ENCODE assay signal across 1 cellular context in genomic region chr11:50298182-50298988, GRCh38.
A peak's percentile ranks its signal among the peaks of the same experiment; 100 is the strongest.
TF ChIP-seq lines count a peak whose summit lies in the region.

No MANE protein-coding gene starts in this region.

TF ChIP-seq in K562, 482 proteins besides CTCF, POLR2A, EP300 and RAD21 (continued from another document and continues in another):
- TF ChIP-seq, protein P1, sequence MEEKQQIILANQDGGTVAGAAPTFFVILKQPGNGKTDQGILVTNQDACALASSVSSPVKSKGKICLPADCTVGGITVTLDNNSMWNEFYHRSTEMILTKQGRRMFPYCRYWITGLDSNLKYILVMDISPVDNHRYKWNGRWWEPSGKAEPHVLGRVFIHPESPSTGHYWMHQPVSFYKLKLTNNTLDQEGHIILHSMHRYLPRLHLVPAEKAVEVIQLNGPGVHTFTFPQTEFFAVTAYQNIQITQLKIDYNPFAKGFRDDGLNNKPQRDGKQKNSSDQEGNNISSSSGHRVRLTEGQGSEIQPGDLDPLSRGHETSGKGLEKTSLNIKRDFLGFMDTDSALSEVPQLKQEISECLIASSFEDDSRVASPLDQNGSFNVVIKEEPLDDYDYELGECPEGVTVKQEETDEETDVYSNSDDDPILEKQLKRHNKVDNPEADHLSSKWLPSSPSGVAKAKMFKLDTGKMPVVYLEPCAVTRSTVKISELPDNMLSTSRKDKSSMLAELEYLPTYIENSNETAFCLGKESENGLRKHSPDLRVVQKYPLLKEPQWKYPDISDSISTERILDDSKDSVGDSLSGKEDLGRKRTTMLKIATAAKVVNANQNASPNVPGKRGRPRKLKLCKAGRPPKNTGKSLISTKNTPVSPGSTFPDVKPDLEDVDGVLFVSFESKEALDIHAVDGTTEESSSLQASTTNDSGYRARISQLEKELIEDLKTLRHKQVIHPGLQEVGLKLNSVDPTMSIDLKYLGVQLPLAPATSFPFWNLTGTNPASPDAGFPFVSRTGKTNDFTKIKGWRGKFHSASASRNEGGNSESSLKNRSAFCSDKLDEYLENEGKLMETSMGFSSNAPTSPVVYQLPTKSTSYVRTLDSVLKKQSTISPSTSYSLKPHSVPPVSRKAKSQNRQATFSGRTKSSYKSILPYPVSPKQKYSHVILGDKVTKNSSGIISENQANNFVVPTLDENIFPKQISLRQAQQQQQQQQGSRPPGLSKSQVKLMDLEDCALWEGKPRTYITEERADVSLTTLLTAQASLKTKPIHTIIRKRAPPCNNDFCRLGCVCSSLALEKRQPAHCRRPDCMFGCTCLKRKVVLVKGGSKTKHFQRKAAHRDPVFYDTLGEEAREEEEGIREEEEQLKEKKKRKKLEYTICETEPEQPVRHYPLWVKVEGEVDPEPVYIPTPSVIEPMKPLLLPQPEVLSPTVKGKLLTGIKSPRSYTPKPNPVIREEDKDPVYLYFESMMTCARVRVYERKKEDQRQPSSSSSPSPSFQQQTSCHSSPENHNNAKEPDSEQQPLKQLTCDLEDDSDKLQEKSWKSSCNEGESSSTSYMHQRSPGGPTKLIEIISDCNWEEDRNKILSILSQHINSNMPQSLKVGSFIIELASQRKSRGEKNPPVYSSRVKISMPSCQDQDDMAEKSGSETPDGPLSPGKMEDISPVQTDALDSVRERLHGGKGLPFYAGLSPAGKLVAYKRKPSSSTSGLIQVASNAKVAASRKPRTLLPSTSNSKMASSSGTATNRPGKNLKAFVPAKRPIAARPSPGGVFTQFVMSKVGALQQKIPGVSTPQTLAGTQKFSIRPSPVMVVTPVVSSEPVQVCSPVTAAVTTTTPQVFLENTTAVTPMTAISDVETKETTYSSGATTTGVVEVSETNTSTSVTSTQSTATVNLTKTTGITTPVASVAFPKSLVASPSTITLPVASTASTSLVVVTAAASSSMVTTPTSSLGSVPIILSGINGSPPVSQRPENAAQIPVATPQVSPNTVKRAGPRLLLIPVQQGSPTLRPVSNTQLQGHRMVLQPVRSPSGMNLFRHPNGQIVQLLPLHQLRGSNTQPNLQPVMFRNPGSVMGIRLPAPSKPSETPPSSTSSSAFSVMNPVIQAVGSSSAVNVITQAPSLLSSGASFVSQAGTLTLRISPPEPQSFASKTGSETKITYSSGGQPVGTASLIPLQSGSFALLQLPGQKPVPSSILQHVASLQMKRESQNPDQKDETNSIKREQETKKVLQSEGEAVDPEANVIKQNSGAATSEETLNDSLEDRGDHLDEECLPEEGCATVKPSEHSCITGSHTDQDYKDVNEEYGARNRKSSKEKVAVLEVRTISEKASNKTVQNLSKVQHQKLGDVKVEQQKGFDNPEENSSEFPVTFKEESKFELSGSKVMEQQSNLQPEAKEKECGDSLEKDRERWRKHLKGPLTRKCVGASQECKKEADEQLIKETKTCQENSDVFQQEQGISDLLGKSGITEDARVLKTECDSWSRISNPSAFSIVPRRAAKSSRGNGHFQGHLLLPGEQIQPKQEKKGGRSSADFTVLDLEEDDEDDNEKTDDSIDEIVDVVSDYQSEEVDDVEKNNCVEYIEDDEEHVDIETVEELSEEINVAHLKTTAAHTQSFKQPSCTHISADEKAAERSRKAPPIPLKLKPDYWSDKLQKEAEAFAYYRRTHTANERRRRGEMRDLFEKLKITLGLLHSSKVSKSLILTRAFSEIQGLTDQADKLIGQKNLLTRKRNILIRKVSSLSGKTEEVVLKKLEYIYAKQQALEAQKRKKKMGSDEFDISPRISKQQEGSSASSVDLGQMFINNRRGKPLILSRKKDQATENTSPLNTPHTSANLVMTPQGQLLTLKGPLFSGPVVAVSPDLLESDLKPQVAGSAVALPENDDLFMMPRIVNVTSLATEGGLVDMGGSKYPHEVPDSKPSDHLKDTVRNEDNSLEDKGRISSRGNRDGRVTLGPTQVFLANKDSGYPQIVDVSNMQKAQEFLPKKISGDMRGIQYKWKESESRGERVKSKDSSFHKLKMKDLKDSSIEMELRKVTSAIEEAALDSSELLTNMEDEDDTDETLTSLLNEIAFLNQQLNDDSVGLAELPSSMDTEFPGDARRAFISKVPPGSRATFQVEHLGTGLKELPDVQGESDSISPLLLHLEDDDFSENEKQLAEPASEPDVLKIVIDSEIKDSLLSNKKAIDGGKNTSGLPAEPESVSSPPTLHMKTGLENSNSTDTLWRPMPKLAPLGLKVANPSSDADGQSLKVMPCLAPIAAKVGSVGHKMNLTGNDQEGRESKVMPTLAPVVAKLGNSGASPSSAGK (IDR thresholded peaks at IDR 0.05) = peak; percentile 76
- TF ChIP-seq CREM (IDR thresholded peaks at IDR 0.05; ENCODE audit: low read depth) = peak; percentile 94
- peak; percentile 16 for TF ChIP-seq PHF20 (IDR thresholded peaks at IDR 0.05; ENCODE audit: partially characterized antibody)
- TF ChIP-seq MYC (IDR thresholded peaks at IDR 0.05; ENCODE audit: low read depth, low read length) = peak; percentile 53; the same call in 1 of the 2 replicates
- no peak for TF ChIP-seq MYC (CRISPR knock-in tag; IDR thresholded peaks at IDR 0.05; ENCODE audit: borderline replicate concordance, low read depth)
- TF ChIP-seq DLX4 (CRISPR knock-in tag; IDR thresholded peaks at IDR 0.05) = no peak
- TF ChIP-seq, protein P2, sequence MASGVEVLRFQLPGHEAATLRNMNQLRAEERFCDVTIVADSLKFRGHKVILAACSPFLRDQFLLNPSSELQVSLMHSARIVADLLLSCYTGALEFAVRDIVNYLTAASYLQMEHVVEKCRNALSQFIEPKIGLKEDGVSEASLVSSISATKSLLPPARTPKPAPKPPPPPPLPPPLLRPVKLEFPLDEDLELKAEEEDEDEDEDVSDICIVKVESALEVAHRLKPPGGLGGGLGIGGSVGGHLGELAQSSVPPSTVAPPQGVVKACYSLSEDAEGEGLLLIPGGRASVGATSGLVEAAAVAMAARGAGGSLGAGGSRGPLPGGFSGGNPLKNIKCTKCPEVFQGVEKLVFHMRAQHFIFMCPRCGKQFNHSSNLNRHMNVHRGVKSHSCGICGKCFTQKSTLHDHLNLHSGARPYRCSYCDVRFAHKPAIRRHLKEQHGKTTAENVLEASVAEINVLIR (CRISPR knock-in tag; IDR thresholded peaks at IDR 0.05) = peak; percentile 71
- TF ChIP-seq, protein P3, sequence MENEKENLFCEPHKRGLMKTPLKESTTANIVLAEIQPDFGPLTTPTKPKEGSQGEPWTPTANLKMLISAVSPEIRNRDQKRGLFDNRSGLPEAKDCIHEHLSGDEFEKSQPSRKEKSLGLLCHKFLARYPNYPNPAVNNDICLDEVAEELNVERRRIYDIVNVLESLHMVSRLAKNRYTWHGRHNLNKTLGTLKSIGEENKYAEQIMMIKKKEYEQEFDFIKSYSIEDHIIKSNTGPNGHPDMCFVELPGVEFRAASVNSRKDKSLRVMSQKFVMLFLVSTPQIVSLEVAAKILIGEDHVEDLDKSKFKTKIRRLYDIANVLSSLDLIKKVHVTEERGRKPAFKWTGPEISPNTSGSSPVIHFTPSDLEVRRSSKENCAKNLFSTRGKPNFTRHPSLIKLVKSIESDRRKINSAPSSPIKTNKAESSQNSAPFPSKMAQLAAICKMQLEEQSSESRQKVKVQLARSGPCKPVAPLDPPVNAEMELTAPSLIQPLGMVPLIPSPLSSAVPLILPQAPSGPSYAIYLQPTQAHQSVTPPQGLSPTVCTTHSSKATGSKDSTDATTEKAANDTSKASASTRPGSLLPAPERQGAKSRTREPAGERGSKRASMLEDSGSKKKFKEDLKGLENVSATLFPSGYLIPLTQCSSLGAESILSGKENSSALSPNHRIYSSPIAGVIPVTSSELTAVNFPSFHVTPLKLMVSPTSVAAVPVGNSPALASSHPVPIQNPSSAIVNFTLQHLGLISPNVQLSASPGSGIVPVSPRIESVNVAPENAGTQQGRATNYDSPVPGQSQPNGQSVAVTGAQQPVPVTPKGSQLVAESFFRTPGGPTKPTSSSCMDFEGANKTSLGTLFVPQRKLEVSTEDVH (IDR thresholded peaks at IDR 0.05; ENCODE audit: low read depth, partially characterized antibody) = no peak
- peak; percentile 64 for TF ChIP-seq MAX (CRISPR knock-in tag; IDR thresholded peaks at IDR 0.05)
- peak; percentile 15; the same call in 1 of the 2 replicates for TF ChIP-seq RFX1 (IDR thresholded peaks at IDR 0.05)
- TF ChIP-seq RBFOX2 (IDR thresholded peaks at IDR 0.05; ENCODE audit: low read depth, low read length) = peak; percentile 81
- TF ChIP-seq ZNF766 (CRISPR knock-in tag; conservative IDR thresholded peaks at IDR 0.05) = no peak
- TF ChIP-seq TFAP4 (CRISPR knock-in tag; IDR thresholded peaks at IDR 0.05; ENCODE audit: borderline replicate concordance) = peak; percentile 89
- peak in 1 of 2 experiments; percentile 43; a peak in 1 of 4 replicates for TF ChIP-seq MNT (conservative IDR thresholded peaks at IDR 0.05)
- TF ChIP-seq CBX2 (IDR thresholded peaks at IDR 0.05; ENCODE audit: insufficient read depth, low read length, poor library complexity, severe bottlenecking) = no peak
- TF ChIP-seq TBP (optimal IDR thresholded peaks at IDR 0.05; ENCODE audit: low read depth, low read length) = peak; percentile 23
- TF ChIP-seq PHF8 (IDR thresholded peaks at IDR 0.05; ENCODE audit: borderline replicate concordance, low read length) = peak; percentile 69; the same call in 1 of the 2 replicates
- TF ChIP-seq TEAD2 (tag; IDR thresholded peaks at IDR 0.05) = no peak
- peak; percentile 50; the same call in 1 of the 2 replicates for TF ChIP-seq PKNOX1 (IDR thresholded peaks at IDR 0.05)
- TF ChIP-seq, protein P4, sequence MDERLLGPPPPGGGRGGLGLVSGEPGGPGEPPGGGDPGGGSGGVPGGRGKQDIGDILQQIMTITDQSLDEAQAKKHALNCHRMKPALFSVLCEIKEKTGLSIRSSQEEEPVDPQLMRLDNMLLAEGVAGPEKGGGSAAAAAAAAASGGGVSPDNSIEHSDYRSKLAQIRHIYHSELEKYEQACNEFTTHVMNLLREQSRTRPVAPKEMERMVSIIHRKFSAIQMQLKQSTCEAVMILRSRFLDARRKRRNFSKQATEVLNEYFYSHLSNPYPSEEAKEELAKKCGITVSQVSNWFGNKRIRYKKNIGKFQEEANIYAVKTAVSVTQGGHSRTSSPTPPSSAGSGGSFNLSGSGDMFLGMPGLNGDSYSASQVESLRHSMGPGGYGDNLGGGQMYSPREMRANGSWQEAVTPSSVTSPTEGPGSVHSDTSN (CRISPR knock-in tag; IDR thresholded peaks at IDR 0.05; ENCODE audit: low read depth) = no peak
- TF ChIP-seq, protein P4 (tag; conservative IDR thresholded peaks at IDR 0.05; ENCODE audit: low read depth) = peak; percentile 38; the same call in 1 of the 2 replicates
- TF ChIP-seq FOXP1 (CRISPR knock-in tag; IDR thresholded peaks at IDR 0.05) = no peak
- no peak for TF ChIP-seq ZNF263 (CRISPR knock-in tag; IDR thresholded peaks at IDR 0.05; ENCODE audit: borderline replicate concordance)
- peak; percentile 74 to 77 for TF ChIP-seq NRF1 (conservative IDR thresholded peaks at IDR 0.05 in 1 of 2, IDR thresholded peaks at IDR 0.05 in 1 of 2)
- TF ChIP-seq FOS (IDR thresholded peaks at IDR 0.05; ENCODE audit: extremely low read depth, insufficient read length) = no peak
- peak; percentile 66 for TF ChIP-seq SUPT5H (IDR thresholded peaks at IDR 0.05)
- peak in 1 of 2 experiments; percentile 83 for TF ChIP-seq E2F6 (IDR thresholded peaks at IDR 0.05; ENCODE audit: borderline replicate concordance in 1 of 2, extremely low read depth in 1 of 2, insufficient read depth in 1 of 2, insufficient read length in 1 of 2, low read depth in 1 of 2, low read length in 1 of 2, poor library complexity in 1 of 2, severe bottlenecking in 1 of 2)
- peak; percentile 66 for TF ChIP-seq C11orf30 (IDR thresholded peaks at IDR 0.05; ENCODE audit: low read depth)
- TF ChIP-seq CXXC5 (CRISPR knock-in tag; IDR thresholded peaks at IDR 0.05) = peak; percentile 85
